In the genomic region with DNA sequence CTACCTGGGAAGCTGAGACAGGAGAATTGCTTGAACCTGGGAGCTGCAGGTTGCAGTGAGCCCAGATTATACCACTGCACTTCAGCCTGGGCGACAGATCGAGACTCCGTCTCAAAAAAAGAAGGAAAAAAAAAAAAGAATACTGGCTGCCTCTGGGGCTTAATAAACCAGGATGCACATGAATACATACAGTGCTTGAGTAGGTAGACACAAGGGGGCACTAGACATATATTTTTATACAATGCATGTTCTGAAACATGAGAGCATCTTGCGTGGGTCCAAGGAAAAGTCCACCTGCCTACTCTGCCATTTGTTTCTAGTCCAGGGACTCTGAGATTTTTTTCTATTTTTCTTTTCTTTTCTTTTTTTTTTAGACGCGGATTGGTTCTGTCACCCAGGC, we compare ENCODE assay signal across 8 cellular contexts. TPM values are rescaled to one million over a fixed set of nuclear protein-coding genes. Genes with fewer than 3 reads are reported as not detected.
DNase-seq lines count a peak whose midpoint lies in the region; ATAC-seq and TF ChIP-seq lines count a peak whose summit lies in the region.

No MANE protein-coding gene starts in this region.

- DNase-seq in NOMO-1 treated with DMSO at 0.1 percent for 48 hours (lab: John Stamatoyannopoulos, UW; ENCODE audit: unreplicated experiment) (peak; percentile 23), NOMO-1 treated with dmso at 0.1 percent for 144 hours (lab: John Stamatoyannopoulos, UW; ENCODE audit: unreplicated experiment) (no peak), NB4 (ENCODE audit: low read depth) (peak; percentile 83), naive B cell (no peak), prostate gland (ENCODE audit: low spot score) (no peak)
- DNase-seq in activated naive CD8-positive, alpha-beta T cell treated with anti-CD3 and anti-CD28 coated beads, Interleukin-2, amount 50 U/mL, for 24 hours: no peak

- TF ChIP-seq POLR2A in NB4 (IDR thresholded peaks at IDR 0.05; ENCODE audit: extremely low read depth, insufficient read length) (no peak), prostate gland (IDR thresholded peaks at IDR 0.05) (no peak)

- H3K9me3 ChIP-seq in prostate gland: no peaks in the 10 kb centered on the region

- H3K27ac ChIP-seq in prostate gland: no peak overlapping the region

- no peak overlapping the region for H3K4me3 Mint-ChIP-seq in activated naive CD8-positive, alpha-beta T cell treated with anti-CD3 and anti-CD28 coated beads, Interleukin-2, amount 50 U/mL, for 24 hours
- H3K4me3 Mint-ChIP-seq in naive B cell: no peak overlapping the region

- ATAC-seq in activated naive CD8-positive, alpha-beta T cell treated with anti-CD3 and anti-CD28 coated beads, Interleukin-2, amount 50 U/mL, for 24 hours: peak; percentile 40
- ATAC-seq in naive B cell (ENCODE audit: low read depth in 2 of 2): peak; percentile 45 to 61
- ATAC-seq in HG03521 (IDR thresholded peaks at IDR 0.05; ENCODE audit: unreplicated experiment): no peak
- no peak for ATAC-seq in GM18873 (IDR thresholded peaks at IDR 0.05; ENCODE audit: low FRiP score, unreplicated experiment)

- H3K4me1 Mint-ChIP-seq in activated naive CD8-positive, alpha-beta T cell treated with anti-CD3 and anti-CD28 coated beads, Interleukin-2, amount 50 U/mL, for 24 hours: no peaks in the 10 kb centered on the region
- no peaks in the 10 kb centered on the region for H3K4me1 Mint-ChIP-seq in naive B cell

- H3K27ac Mint-ChIP-seq in activated naive CD8-positive, alpha-beta T cell treated with anti-CD3 and anti-CD28 coated beads, Interleukin-2, amount 50 U/mL, for 24 hours: no peak overlapping the region
- H3K27ac Mint-ChIP-seq in naive B cell: no peak overlapping the region

- no peaks in the 10 kb centered on the region for H3K9me3 Mint-ChIP-seq in activated naive CD8-positive, alpha-beta T cell treated with anti-CD3 and anti-CD28 coated beads, Interleukin-2, amount 50 U/mL, for 24 hours
- no peaks in the 10 kb centered on the region for H3K9me3 Mint-ChIP-seq in naive B cell

- peaks cover under 1% of the 10 kb centered on the region for H3K36me3 Mint-ChIP-seq in activated naive CD8-positive, alpha-beta T cell treated with anti-CD3 and anti-CD28 coated beads, Interleukin-2, amount 50 U/mL, for 24 hours (ENCODE audit: low read depth)
- H3K36me3 Mint-ChIP-seq in naive B cell: no peaks in the 10 kb centered on the region

- WGBS in prostate gland: 34% methylated on average over 6 of the region's 6 CpGs

- TF ChIP-seq CTCF in NB4 (IDR thresholded peaks at IDR 0.05; ENCODE audit: low read depth, low read length): peak; percentile 75
- peak in 2 of 4 experiments; percentile 14 to 17 for TF ChIP-seq CTCF in prostate gland (IDR thresholded peaks at IDR 0.05)

- H3K4me3 ChIP-seq in NB4 (ENCODE audit: low read depth, low read length): no peak overlapping the region
- no peak overlapping the region for H3K4me3 ChIP-seq in prostate gland

- no peaks in the 10 kb centered on the region for H3K27me3 ChIP-seq in prostate gland (replicated peaks; ENCODE audit: insufficient read depth)

- H3K36me3 ChIP-seq in prostate gland: peaks cover 0 to 4% of the 10 kb centered on the region in 2 donors

- intact Hi-C loops in prostate gland (cut with DNase I): no loop called here

- no peaks in the 10 kb centered on the region for H3K4me1 ChIP-seq in prostate gland (replicated peaks)

- no peaks in the 10 kb centered on the region for H3K27me3 Mint-ChIP-seq in activated naive CD8-positive, alpha-beta T cell treated with anti-CD3 and anti-CD28 coated beads, Interleukin-2, amount 50 U/mL, for 24 hours
- H3K27me3 Mint-ChIP-seq in naive B cell: peaks cover 10 to 17% (median 15%) of the 10 kb centered on the region in 3 donors

RNA-seq across cellular contexts. Expression of a gene that starts 31.2 kb away (rescaled TPM):
- polyA plus RNA-seq in naive B cell (ENCODE audit: low read depth in 6 of 6): 1 to 10 TPM in 5 of 6 donors, under 1 TPM in 1; 0.18 to 9.8 (median 7.7) TPM
- 10 to 100 TPM; 93.4 to 94.2 TPM for total RNA-seq in prostate gland

RNA-seq across cellular contexts. Expression of a gene that starts 45.3 kb away (rescaled TPM):
- polyA plus RNA-seq in naive B cell (ENCODE audit: low read depth in 6 of 6): under 1 TPM in 5 of 6 donors, not detected in 1; 0.24 to 0.96 (median 0.75) TPM
- total RNA-seq in prostate gland: 10 to 100 TPM in 1 of 2 donors, 1 to 10 TPM in 1; 3.4 to 17.0 TPM

RNA-seq across cellular contexts. Expression of a gene that starts 51.6 kb away (rescaled TPM):
- polyA plus RNA-seq in naive B cell (ENCODE audit: low read depth in 6 of 6): 1 to 10 TPM in 1 of 6 donors, under 1 TPM in 4, not detected in 1; 0.17 to 2.8 (median 0.25) TPM
- total RNA-seq in prostate gland: 10 to 100 TPM; 14.5 to 15.1 TPM

Comparison
In these comparisons a context has a peak if more than half of its experiments do, and no peak if none do; other contexts are left out.
1. DNase-seq: peak in NOMO-1 treated with DMSO at 0.1 percent for 48 hours (single experiment) and NB4 (single experiment); none in NOMO-1 treated with dmso at 0.1 percent for 144 hours (single experiment), activated naive CD8-positive, alpha-beta T cell treated with anti-CD3 and anti-CD28 coated beads, Interleukin-2, amount 50 U/mL, for 24 hours (single experiment), naive B cell (single experiment) and prostate gland (single experiment).
2. ATAC-seq: peak in activated naive CD8-positive, alpha-beta T cell treated with anti-CD3 and anti-CD28 coated beads, Interleukin-2, amount 50 U/mL, for 24 hours (single experiment) and naive B cell (2 of 2); none in HG03521 (single experiment) and GM18873 (single experiment).